ENCODE assay signal across 1 cellular context in the genomic region with DNA sequence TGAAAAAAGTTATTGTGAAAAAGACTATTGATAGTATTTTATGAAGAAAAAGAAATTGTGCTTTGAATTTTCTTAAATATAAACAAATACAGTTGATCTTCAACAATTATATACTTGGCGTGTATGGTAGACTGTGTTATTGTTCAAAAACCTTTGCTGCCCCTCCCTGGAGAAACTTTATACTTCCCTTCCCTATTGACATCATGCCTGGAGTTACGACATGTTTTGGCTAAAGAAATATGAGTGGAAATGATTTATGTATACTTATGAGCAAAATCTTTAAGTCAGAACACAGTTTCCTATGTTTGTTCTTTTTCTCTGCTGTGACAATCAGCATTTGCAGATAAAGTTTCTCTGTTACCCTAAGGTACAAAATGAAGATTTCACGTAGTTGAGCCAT.
TF ChIP-seq lines count a peak whose summit lies in the region.

No MANE protein-coding gene starts in this region.

TF ChIP-seq in K562, 482 proteins besides CTCF, POLR2A, EP300 and RAD21 (continued from another document):
- TF ChIP-seq, protein P1, sequence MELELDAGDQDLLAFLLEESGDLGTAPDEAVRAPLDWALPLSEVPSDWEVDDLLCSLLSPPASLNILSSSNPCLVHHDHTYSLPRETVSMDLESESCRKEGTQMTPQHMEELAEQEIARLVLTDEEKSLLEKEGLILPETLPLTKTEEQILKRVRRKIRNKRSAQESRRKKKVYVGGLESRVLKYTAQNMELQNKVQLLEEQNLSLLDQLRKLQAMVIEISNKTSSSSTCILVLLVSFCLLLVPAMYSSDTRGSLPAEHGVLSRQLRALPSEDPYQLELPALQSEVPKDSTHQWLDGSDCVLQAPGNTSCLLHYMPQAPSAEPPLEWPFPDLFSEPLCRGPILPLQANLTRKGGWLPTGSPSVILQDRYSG (tag; conservative IDR thresholded peaks at IDR 0.05; ENCODE audit: low read depth) = no peak
- no peak for TF ChIP-seq FOXP1 (CRISPR knock-in tag; IDR thresholded peaks at IDR 0.05)
- TF ChIP-seq ELF4 (CRISPR knock-in tag; IDR thresholded peaks at IDR 0.05) = no peak
- TF ChIP-seq MAFF (IDR thresholded peaks at IDR 0.05; ENCODE audit: low read length) = no peak
- TF ChIP-seq MYNN (IDR thresholded peaks at IDR 0.05) = no peak
- TF ChIP-seq MYNN (CRISPR knock-in tag; IDR thresholded peaks at IDR 0.05) = no peak
- TF ChIP-seq, protein P2, sequence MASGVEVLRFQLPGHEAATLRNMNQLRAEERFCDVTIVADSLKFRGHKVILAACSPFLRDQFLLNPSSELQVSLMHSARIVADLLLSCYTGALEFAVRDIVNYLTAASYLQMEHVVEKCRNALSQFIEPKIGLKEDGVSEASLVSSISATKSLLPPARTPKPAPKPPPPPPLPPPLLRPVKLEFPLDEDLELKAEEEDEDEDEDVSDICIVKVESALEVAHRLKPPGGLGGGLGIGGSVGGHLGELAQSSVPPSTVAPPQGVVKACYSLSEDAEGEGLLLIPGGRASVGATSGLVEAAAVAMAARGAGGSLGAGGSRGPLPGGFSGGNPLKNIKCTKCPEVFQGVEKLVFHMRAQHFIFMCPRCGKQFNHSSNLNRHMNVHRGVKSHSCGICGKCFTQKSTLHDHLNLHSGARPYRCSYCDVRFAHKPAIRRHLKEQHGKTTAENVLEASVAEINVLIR (CRISPR knock-in tag; IDR thresholded peaks at IDR 0.05) = no peak
- TF ChIP-seq, protein P3, sequence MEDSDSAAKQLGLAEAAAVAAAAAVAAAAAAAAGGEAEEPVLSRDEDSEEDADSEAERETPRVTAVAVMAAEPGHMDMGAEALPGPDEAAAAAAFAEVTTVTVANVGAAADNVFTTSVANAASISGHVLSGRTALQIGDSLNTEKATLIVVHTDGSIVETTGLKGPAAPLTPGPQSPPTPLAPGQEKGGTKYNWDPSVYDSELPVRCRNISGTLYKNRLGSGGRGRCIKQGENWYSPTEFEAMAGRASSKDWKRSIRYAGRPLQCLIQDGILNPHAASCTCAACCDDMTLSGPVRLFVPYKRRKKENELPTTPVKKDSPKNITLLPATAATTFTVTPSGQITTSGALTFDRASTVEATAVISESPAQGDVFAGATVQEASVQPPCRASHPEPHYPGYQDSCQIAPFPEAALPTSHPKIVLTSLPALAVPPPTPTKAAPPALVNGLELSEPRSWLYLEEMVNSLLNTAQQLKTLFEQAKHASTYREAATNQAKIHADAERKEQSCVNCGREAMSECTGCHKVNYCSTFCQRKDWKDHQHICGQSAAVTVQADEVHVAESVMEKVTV (CRISPR knock-in tag; IDR thresholded peaks at IDR 0.05) = peak; percentile 66
- TF ChIP-seq MTA3 (IDR thresholded peaks at IDR 0.05; ENCODE audit: borderline replicate concordance) = no peak
- TF ChIP-seq SPI1 (IDR thresholded peaks at IDR 0.05; ENCODE audit: borderline replicate concordance, low read depth, low read length) = no peak
- TF ChIP-seq, protein P4, sequence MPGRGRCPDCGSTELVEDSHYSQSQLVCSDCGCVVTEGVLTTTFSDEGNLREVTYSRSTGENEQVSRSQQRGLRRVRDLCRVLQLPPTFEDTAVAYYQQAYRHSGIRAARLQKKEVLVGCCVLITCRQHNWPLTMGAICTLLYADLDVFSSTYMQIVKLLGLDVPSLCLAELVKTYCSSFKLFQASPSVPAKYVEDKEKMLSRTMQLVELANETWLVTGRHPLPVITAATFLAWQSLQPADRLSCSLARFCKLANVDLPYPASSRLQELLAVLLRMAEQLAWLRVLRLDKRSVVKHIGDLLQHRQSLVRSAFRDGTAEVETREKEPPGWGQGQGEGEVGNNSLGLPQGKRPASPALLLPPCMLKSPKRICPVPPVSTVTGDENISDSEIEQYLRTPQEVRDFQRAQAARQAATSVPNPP (IDR thresholded peaks at IDR 0.05; ENCODE audit: borderline replicate concordance, insufficient read depth, insufficient read length) = no peak
- TF ChIP-seq DIDO1 (tag; IDR thresholded peaks at IDR 0.05; ENCODE audit: low read depth) = no peak
- no peak for TF ChIP-seq TCF3 (CRISPR knock-in tag; IDR thresholded peaks at IDR 0.05)
- no peak for TF ChIP-seq TAF1 (IDR thresholded peaks at IDR 0.05; ENCODE audit: control insufficient read depth, extremely low read depth, insufficient read depth, low read length, severe bottlenecking)
- TF ChIP-seq ILK (tag; IDR thresholded peaks at IDR 0.05; ENCODE audit: borderline replicate concordance, low read depth) = no peak
- TF ChIP-seq, protein P5, sequence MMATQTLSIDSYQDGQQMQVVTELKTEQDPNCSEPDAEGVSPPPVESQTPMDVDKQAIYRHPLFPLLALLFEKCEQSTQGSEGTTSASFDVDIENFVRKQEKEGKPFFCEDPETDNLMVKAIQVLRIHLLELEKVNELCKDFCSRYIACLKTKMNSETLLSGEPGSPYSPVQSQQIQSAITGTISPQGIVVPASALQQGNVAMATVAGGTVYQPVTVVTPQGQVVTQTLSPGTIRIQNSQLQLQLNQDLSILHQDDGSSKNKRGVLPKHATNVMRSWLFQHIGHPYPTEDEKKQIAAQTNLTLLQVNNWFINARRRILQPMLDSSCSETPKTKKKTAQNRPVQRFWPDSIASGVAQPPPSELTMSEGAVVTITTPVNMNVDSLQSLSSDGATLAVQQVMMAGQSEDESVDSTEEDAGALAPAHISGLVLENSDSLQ (IDR thresholded peaks at IDR 0.05) = peak; percentile 53
- TF ChIP-seq TAL1 (IDR thresholded peaks at IDR 0.05) = no peak
- TF ChIP-seq ZKSCAN8 (CRISPR knock-in tag; IDR thresholded peaks at IDR 0.05) = no peak
- no peak for TF ChIP-seq ESRRA (IDR thresholded peaks at IDR 0.05; ENCODE audit: borderline replicate concordance, low read depth)
- TF ChIP-seq ATF7 (IDR thresholded peaks at IDR 0.05) = 0 out of 2 replicates have a peak, but pooled peaks have one; percentile 20
- TF ChIP-seq, protein P6, sequence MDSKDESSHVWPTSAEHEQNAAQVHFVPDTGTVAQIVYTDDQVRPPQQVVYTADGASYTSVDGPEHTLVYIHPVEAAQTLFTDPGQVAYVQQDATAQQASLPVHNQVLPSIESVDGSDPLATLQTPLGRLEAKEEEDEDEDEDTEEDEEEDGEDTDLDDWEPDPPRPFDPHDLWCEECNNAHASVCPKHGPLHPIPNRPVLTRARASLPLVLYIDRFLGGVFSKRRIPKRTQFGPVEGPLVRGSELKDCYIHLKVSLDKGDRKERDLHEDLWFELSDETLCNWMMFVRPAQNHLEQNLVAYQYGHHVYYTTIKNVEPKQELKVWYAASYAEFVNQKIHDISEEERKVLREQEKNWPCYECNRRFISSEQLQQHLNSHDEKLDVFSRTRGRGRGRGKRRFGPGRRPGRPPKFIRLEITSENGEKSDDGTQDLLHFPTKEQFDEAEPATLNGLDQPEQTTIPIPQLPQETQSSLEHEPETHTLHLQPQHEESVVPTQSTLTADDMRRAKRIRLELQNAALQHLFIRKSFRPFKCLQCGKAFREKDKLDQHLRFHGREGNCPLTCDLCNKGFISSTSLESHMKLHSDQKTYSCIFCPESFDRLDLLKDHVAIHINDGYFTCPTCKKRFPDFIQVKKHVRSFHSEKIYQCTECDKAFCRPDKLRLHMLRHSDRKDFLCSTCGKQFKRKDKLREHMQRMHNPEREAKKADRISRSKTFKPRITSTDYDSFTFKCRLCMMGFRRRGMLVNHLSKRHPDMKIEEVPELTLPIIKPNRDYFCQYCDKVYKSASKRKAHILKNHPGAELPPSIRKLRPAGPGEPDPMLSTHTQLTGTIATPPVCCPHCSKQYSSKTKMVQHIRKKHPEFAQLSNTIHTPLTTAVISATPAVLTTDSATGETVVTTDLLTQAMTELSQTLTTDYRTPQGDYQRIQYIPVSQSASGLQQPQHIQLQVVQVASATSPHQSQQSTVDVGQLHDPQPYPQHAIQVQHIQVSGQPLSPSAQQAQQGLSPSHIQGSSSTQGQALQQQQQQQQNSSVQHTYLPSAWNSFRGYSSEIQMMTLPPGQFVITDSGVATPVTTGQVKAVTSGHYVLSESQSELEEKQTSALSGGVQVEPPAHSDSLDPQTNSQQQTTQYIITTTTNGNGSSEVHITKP (IDR thresholded peaks at IDR 0.05; ENCODE audit: partially characterized antibody) = no peak
- TF ChIP-seq CEBPB (tag; IDR thresholded peaks at IDR 0.05) = peak; percentile 72
- no peak for TF ChIP-seq MBD2 (IDR thresholded peaks at IDR 0.05; ENCODE audit: borderline replicate concordance, low read depth)
- TF ChIP-seq, protein P7, sequence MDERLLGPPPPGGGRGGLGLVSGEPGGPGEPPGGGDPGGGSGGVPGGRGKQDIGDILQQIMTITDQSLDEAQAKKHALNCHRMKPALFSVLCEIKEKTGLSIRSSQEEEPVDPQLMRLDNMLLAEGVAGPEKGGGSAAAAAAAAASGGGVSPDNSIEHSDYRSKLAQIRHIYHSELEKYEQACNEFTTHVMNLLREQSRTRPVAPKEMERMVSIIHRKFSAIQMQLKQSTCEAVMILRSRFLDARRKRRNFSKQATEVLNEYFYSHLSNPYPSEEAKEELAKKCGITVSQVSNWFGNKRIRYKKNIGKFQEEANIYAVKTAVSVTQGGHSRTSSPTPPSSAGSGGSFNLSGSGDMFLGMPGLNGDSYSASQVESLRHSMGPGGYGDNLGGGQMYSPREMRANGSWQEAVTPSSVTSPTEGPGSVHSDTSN (CRISPR knock-in tag; IDR thresholded peaks at IDR 0.05; ENCODE audit: low read depth) = no peak
- TF ChIP-seq, protein P7 (tag; conservative IDR thresholded peaks at IDR 0.05; ENCODE audit: low read depth) = peak; percentile 91
- no peak for TF ChIP-seq SP1 (CRISPR knock-in tag; IDR thresholded peaks at IDR 0.05)
- TF ChIP-seq, protein P8, sequence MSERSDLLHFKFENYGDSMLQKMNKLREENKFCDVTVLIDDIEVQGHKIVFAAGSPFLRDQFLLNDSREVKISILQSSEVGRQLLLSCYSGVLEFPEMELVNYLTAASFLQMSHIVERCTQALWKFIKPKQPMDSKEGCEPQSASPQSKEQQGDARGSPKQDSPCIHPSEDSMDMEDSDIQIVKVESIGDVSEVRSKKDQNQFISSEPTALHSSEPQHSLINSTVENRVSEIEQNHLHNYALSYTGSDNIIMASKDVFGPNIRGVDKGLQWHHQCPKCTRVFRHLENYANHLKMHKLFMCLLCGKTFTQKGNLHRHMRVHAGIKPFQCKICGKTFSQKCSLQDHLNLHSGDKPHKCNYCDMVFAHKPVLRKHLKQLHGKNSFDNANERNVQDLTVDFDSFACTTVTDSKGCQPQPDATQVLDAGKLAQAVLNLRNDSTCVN (CRISPR knock-in tag; IDR thresholded peaks at IDR 0.05) = no peak
- no peak for TF ChIP-seq HCFC1 (IDR thresholded peaks at IDR 0.05; ENCODE audit: low read depth, low read length)
- TF ChIP-seq, protein P9, sequence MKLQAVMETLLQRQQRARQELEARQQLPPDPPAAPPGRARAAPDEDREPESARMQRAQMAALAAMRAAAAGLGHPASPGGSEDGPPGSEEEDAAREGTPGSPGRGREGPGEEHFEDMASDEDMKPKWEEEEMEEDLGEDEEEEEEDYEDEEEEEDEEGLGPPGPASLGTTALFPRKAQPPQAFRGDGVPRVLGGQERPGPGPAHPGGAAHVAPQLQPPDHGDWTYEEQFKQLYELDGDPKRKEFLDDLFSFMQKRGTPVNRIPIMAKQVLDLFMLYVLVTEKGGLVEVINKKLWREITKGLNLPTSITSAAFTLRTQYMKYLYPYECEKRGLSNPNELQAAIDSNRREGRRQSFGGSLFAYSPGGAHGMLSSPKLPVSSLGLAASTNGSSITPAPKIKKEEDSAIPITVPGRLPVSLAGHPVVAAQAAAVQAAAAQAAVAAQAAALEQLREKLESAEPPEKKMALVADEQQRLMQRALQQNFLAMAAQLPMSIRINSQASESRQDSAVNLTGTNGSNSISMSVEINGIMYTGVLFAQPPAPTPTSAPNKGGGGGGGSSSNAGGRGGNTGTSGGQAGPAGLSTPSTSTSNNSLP (IDR thresholded peaks at IDR 0.05; ENCODE audit: borderline replicate concordance, low read depth, low read length) = no peak
- TF ChIP-seq ZBTB8A (IDR thresholded peaks at IDR 0.05; ENCODE audit: partially characterized antibody) = no peak
- TF ChIP-seq CEBPG (CRISPR knock-in tag; IDR thresholded peaks at IDR 0.05) = no peak
- TF ChIP-seq CEBPG (tag; conservative IDR thresholded peaks at IDR 0.05 in 1 of 2, IDR thresholded peaks at IDR 0.05 in 1 of 2) = peak in 1 of 2 experiments; percentile 49; a peak in 2 of 4 replicates
- TF ChIP-seq EWSR1 (IDR thresholded peaks at IDR 0.05; ENCODE audit: borderline replicate concordance, low read depth, partially characterized antibody) = no peak
- TF ChIP-seq SRSF1 (IDR thresholded peaks at IDR 0.05; ENCODE audit: low read depth, low read length) = no peak
TF ChIP-seq in K562: peak in this region for 11.
